In the genomic region with DNA sequence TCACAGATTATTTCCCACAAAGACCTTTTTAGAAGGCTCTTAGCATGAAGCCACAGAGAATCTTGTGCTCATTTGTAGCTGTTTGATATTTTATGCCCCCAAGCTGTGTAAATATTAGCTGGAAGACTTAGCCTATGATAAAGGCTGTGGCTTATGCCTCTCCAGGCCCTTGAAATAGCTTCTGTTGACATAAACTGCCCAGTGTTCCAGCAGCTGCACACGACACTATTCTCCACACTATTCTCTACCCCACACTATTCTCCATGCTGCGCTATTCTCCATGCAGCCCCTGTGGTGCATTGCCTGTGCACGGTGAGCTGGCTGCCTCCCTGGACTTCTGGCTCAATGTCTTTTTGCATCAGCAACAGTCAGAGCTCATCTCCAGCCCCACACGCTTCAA, we compare ENCODE assay signal across 15 cellular contexts. TPM values are rescaled to one million over a fixed set of nuclear protein-coding genes. Genes with fewer than 3 reads are reported as not detected.
DNase-seq lines count a peak whose midpoint lies in the region; ATAC-seq and TF ChIP-seq lines count a peak whose summit lies in the region.
"Had no signal": no experiment of that assay in that cellular context is flagged by ENCODE, and none has a peak within 500 bp of the region (broad histone marks: within the 10 kb centered on the region; RNA-seq: fewer than 3 reads in every experiment).

No MANE protein-coding gene starts in this region.

- no peaks in the 10 kb centered on the region for H3K9me3 ChIP-seq in neural cell (ENCODE audit: low read length)
- H3K9me3 ChIP-seq: spleen, thyroid gland had no signal

- no peaks in the 10 kb centered on the region for H3K9me2 ChIP-seq in neural cell (ENCODE audit: insufficient read depth, low read length)

- H3F3A ChIP-seq in neural cell (ENCODE audit: insufficient read depth, low read length, poor library complexity, severe bottlenecking): no peaks in the 10 kb centered on the region

- no peaks in the 10 kb centered on the region for H3K36me3 ChIP-seq in neural cell (ENCODE audit: insufficient read depth, low read length)
- H3K36me3 ChIP-seq: spleen, thyroid gland had no signal

- H4K20me1 ChIP-seq in neural cell (ENCODE audit: insufficient read depth): no peaks in the 10 kb centered on the region

- peak overlapping the region; percentile 51 for H3K27ac ChIP-seq in neural cell (ENCODE audit: low read length)
- H3K27ac ChIP-seq: spleen, thyroid gland had no signal

- no peak for TF ChIP-seq CTCF in neural cell (IDR thresholded peaks at IDR 0.05; ENCODE audit: poor library complexity, severe bottlenecking)

- no peaks in the 10 kb centered on the region for H3K27me3 ChIP-seq in neural cell (ENCODE audit: insufficient read depth, low read depth, low read length)
- H3K27me3 ChIP-seq: thyroid gland had no signal

- TF ChIP-seq EP300 in neural cell (conservative IDR thresholded peaks at IDR 0.05; ENCODE audit: poor library complexity, severe bottlenecking): no peak

- ATAC-seq in GM18858 (IDR thresholded peaks at IDR 0.05; ENCODE audit: unreplicated experiment): no peak
- ATAC-seq in HG02678 (IDR thresholded peaks at IDR 0.05; ENCODE audit: unreplicated experiment): no peak
- ATAC-seq: HCT116; stimulated activated effector memory CD8-positive, alpha-beta T cell treated with anti-CD3 and anti-CD28 coated beads, Interleukin-12 subunit alpha, Interleukin-12 subunit beta, amount 100 ng/mL, for 72 hours had no signal

- DNase-seq in NCI-H1092 (lab: John Stamatoyannopoulos, UW): peak; percentile 98
- DNase-seq in NCI-H2081 (lab: John Stamatoyannopoulos, UW): peak; percentile 96 to 100
- DNase-seq in NCI-H748 treated with DMSO at 0.1 percent for 48 hours (lab: John Stamatoyannopoulos, UW): peak; percentile 99
- no peak for DNase-seq in MV-4-11 (lab: John Stamatoyannopoulos, UW)
- DNase-seq in activated CD4-positive, CD25-positive, alpha-beta regulatory T cell (lab: John Stamatoyannopoulos, UW): no peak
- DNase-seq: activated gamma-delta T cell treated with Interleukin-2 at 50 U/mL for 16 hours, AML-193, anterior cingulate cortex, spleen had no signal

- TF ChIP-seq RAD21 in neural cell (conservative IDR thresholded peaks at IDR 0.05): no peak

- no peaks in the 10 kb centered on the region for H3K79me2 ChIP-seq in neural cell (replicated peaks; ENCODE audit: insufficient read depth, low read length)

- peak overlapping the region; percentile 54 for H2AFZ ChIP-seq in neural cell (ENCODE audit: low read depth, low read length)

- H3K4me2 ChIP-seq in neural cell (ENCODE audit: low read length): no peak overlapping the region

- no peak overlapping the region for H3K4me3 ChIP-seq in neural cell (ENCODE audit: low read length)
- H3K4me3 ChIP-seq: spleen, thyroid gland had no signal

- peak overlapping the region; percentile 31 for H3K9ac ChIP-seq in neural cell (ENCODE audit: low read length)

TF ChIP-seq in neural cell, 6 proteins besides CTCF, POLR2A, EP300 and RAD21:
- no peak for TF ChIP-seq TAF1 (IDR thresholded peaks at IDR 0.05; ENCODE audit: low read depth)
- peak; percentile 9 for TF ChIP-seq POLR2AphosphoS5 (IDR thresholded peaks at IDR 0.05)

RNA-seq across cellular contexts. Expression of gene DDC, which starts 13.1 kb away (rescaled TPM):
- polyA plus RNA-seq in neural cell: 42.9 and 57.2 TPM in 2 replicates
- polyA minus RNA-seq in neural cell: 32.6 and 43.6 TPM in 2 replicates

Comparison
In these comparisons a context has a peak if more than half of its experiments do, and no peak if none do; other contexts are left out.
1. DNase-seq: peak in NCI-H1092 (single experiment), NCI-H2081 (2 of 2) and NCI-H748 treated with DMSO at 0.1 percent for 48 hours (single experiment); none in MV-4-11 (single experiment) and activated CD4-positive, CD25-positive, alpha-beta regulatory T cell (0 of 4).